Comparison of ENCODE assay signal across 22 cellular contexts in genomic region chr13:47184311-47184710, GRCh38.
"Had no signal": no experiment of that assay in that cellular context is flagged by ENCODE, and none has a peak within 500 bp of the region (broad histone marks: within the 10 kb centered on the region; RNA-seq: fewer than 3 reads in every experiment).

No MANE protein-coding gene starts in this region.

- DNase-seq: activated CD4-positive, alpha-beta T cell treated with anti-CD3 and anti-CD28 coated beads, Interleukin-2, amount 10 ng/mL, durations not matched to agents 24 days and 14 days; activated CD4-positive, CD25-positive, alpha-beta regulatory T cell; activated CD8-positive, alpha-beta T cell treated with anti-CD3 and anti-CD28 coated beads for 36 hours; activated naive CD4-positive, alpha-beta T cell treated with anti-CD3 and anti-CD28 coated beads for 36 hours; activated naive CD8-positive, alpha-beta T cell treated with anti-CD3 and anti-CD28 coated beads, Interleukin-2, amount 50 U/mL, for 24 hours; activated T-cell treated with anti-CD3 and anti-CD28 coated beads, Interleukin-2, amount 50 U/mL, for 24 hours; cerebellar nuclear complex; effector CD8-positive, alpha-beta T cell; foreskin melanocyte; glutamatergic neuron; hippocampal formation; kidney; spleen; stimulated activated CD4-positive, alpha-beta T cell treated with anti-CD3 and anti-CD28 coated beads, Interleukin-4, amount 100 ng/mL, for 4 hours; T-helper 1 cell; T-helper 9 cell had no signal

- H3K27me3 ChIP-seq: ascending aorta, spleen had no signal

- ATAC-seq: activated CD8-positive, alpha-beta T cell treated with anti-CD3 and anti-CD28 coated beads for 36 hours; activated naive CD8-positive, alpha-beta T cell treated with anti-CD3 and anti-CD28 coated beads, Interleukin-2, amount 50 U/mL, for 24 hours; esophagus mucosa; left lobe of liver; sciatic nerve; stimulated activated memory B cell treated with anti-CD40 and anti-IgM and Interleukin-4, amounts not matched to agents 10 μg/mL and 1 μg/mL and 100 μg/mL, for 72 hours had no signal

- H3K4me3 ChIP-seq: ascending aorta, lung, spleen had no signal

- H3K36me3 ChIP-seq: ascending aorta, spleen had no signal
